ENCODE assay signal across 9 cellular contexts in genomic region chr20:32792316-32792715, GRCh38. TPM values are rescaled to one million over a fixed set of nuclear protein-coding genes. Genes with fewer than 3 reads are reported as not detected.
DNase-seq lines count a peak whose midpoint lies in the region; ATAC-seq lines count a peak whose summit lies in the region.
"Had no signal": no experiment of that assay in that cellular context is flagged by ENCODE, and none has a peak within 500 bp of the region (broad histone marks: within the 10 kb centered on the region; RNA-seq: fewer than 3 reads in every experiment).

No MANE protein-coding gene starts in this region.

- no peaks in the 10 kb centered on the region for H3K36me3 Mint-ChIP-seq in activated T-cell treated with anti-CD3 and anti-CD28 coated beads, Interleukin-2, amount 50 U/mL, for 24 hours (ENCODE audit: low read depth)
- peaks cover 0 to 2% (median 0%) of the 10 kb centered on the region in 3 donors for H3K36me3 Mint-ChIP-seq in naive thymus-derived CD8-positive, alpha-beta T cell

- no peak for DNase-seq in activated CD4-positive, CD25-positive, alpha-beta regulatory T cell (lab: John Stamatoyannopoulos, UW)
- DNase-seq in activated T-cell treated with anti-CD3 and anti-CD28 coated beads, Interleukin-2, amount 50 U/mL, for 24 hours, result peak; percentile 53
- DNase-seq in naive thymus-derived CD8-positive, alpha-beta T cell, result peak in 6 of 10 donors; percentile 18 to 59 (median 38)
- DNase-seq in NCI-H1930 (lab: John Stamatoyannopoulos, UW), result no peak
- DNase-seq in posterior vena cava (ENCODE audit: low spot score), result no peak

- POLR2A ChIA-PET in naive thymus-derived CD8-positive, alpha-beta T cell (lab: Charles Lee), result interaction anchor here (0.6 to 1.1 kb wide), 2 partner anchors 28 to 926 kb away, joined by 3 to 6 read pairs; partner anchors contain the start of gene MAPRE1

- peak overlapping the region; percentile 61 for H3K27ac Mint-ChIP-seq in activated T-cell treated with anti-CD3 and anti-CD28 coated beads, Interleukin-2, amount 50 U/mL, for 24 hours
- peak overlapping the region; percentile 78 to 96 (median 92) for H3K27ac Mint-ChIP-seq in naive thymus-derived CD8-positive, alpha-beta T cell
- H3K27ac Mint-ChIP-seq: stimulated activated naive CD8-positive, alpha-beta T cell treated with anti-CD3 and anti-CD28 coated beads, Interleukin-15, Interleukin-2, amounts not matched to agents 100 ng/mL and 50 ng/mL, for 24 hours had no signal

- peaks cover 51% of the 10 kb centered on the region for H3K4me1 Mint-ChIP-seq in activated T-cell treated with anti-CD3 and anti-CD28 coated beads, Interleukin-2, amount 50 U/mL, for 24 hours (ENCODE audit: low read depth)
- peaks cover 29 to 66% (median 63%) of the 10 kb centered on the region in 4 donors for H3K4me1 Mint-ChIP-seq in naive thymus-derived CD8-positive, alpha-beta T cell

- no peaks in the 10 kb centered on the region for H3K9me3 Mint-ChIP-seq in activated T-cell treated with anti-CD3 and anti-CD28 coated beads, Interleukin-2, amount 50 U/mL, for 24 hours
- H3K9me3 Mint-ChIP-seq in naive thymus-derived CD8-positive, alpha-beta T cell, result no peaks in the 10 kb centered on the region
- H3K9me3 Mint-ChIP-seq: stimulated activated naive CD8-positive, alpha-beta T cell treated with anti-CD3 and anti-CD28 coated beads, Interleukin-15, Interleukin-2, amounts not matched to agents 100 ng/mL and 50 ng/mL, for 24 hours had no signal

- peak; percentile 51 to 54 for ATAC-seq in activated CD4-positive, CD25-positive, alpha-beta regulatory T cell treated with anti-CD3 and anti-CD28 coated beads, Interleukin-2, amount 50 U/mL, for 24 hours
- ATAC-seq in HG03108 (IDR thresholded peaks at IDR 0.05; ENCODE audit: unreplicated experiment) (peak; percentile 64), HG03045 (IDR thresholded peaks at IDR 0.05; ENCODE audit: unreplicated experiment) (no peak)
- peak; percentile 75 for ATAC-seq in naive thymus-derived CD8-positive, alpha-beta T cell

- no peaks in the 10 kb centered on the region for H3K27me3 Mint-ChIP-seq in activated T-cell treated with anti-CD3 and anti-CD28 coated beads, Interleukin-2, amount 50 U/mL, for 24 hours
- no peaks in the 10 kb centered on the region for H3K27me3 Mint-ChIP-seq in naive thymus-derived CD8-positive, alpha-beta T cell
- H3K27me3 Mint-ChIP-seq: stimulated activated naive CD8-positive, alpha-beta T cell treated with anti-CD3 and anti-CD28 coated beads, Interleukin-15, Interleukin-2, amounts not matched to agents 100 ng/mL and 50 ng/mL, for 24 hours had no signal

- intact Hi-C loops in posterior vena cava (cut with DNase I), result no loop called here

- H3K4me3 Mint-ChIP-seq in activated T-cell treated with anti-CD3 and anti-CD28 coated beads, Interleukin-2, amount 50 U/mL, for 24 hours, result no peak overlapping the region
- H3K4me3 Mint-ChIP-seq in naive thymus-derived CD8-positive, alpha-beta T cell, result peak overlapping the region in 7 of 10 donors; percentile 30 to 81 (median 66)
- H3K4me3 Mint-ChIP-seq: stimulated activated naive CD8-positive, alpha-beta T cell treated with anti-CD3 and anti-CD28 coated beads, Interleukin-15, Interleukin-2, amounts not matched to agents 100 ng/mL and 50 ng/mL, for 24 hours had no signal

RNA-seq across cellular contexts. Expression of gene MAPRE1, which starts 27.4 kb away (rescaled TPM):
- total RNA-seq in naive thymus-derived CD8-positive, alpha-beta T cell, result 10 to 100 TPM; 81.3 to 86.3 TPM
- polyA plus RNA-seq in naive thymus-derived CD8-positive, alpha-beta T cell, result 100 to 1,000 TPM; 100 to 112 (median 108) TPM
- 100 to 1,000 TPM; 127 to 141 TPM for total RNA-seq in posterior vena cava

RNA-seq across cellular contexts. Expression of gene DNMT3B, which starts 30.1 kb away (rescaled TPM):
- under 1 TPM; 0.44 to 0.82 TPM for total RNA-seq in naive thymus-derived CD8-positive, alpha-beta T cell
- polyA plus RNA-seq in naive thymus-derived CD8-positive, alpha-beta T cell, result under 1 TPM in 2 of 3 donors, not detected in 1; 0.08 to 0.65 TPM
- under 1 TPM; 0.38 to 0.56 TPM for total RNA-seq in posterior vena cava

RNA-seq across cellular contexts. Expression of gene COMMD7, which starts 49.0 kb away (rescaled TPM):
- total RNA-seq in naive thymus-derived CD8-positive, alpha-beta T cell, result 10 to 100 TPM; 32.4 to 36.4 TPM
- 100 to 1,000 TPM; 120 to 138 (median 123) TPM for polyA plus RNA-seq in naive thymus-derived CD8-positive, alpha-beta T cell
- total RNA-seq in posterior vena cava, result 10 to 100 TPM; 38.9 to 43.2 TPM

Comparison
In these comparisons a context has a peak if more than half of its experiments do, and no peak if none do; other contexts are left out.
1. DNase-seq: peak in activated T-cell treated with anti-CD3 and anti-CD28 coated beads, Interleukin-2, amount 50 U/mL, for 24 hours (single experiment) and naive thymus-derived CD8-positive, alpha-beta T cell (6 of 10); none in activated CD4-positive, CD25-positive, alpha-beta regulatory T cell (0 of 4), NCI-H1930 (0 of 2) and posterior vena cava (single experiment).